8 cellular contexts compared by ENCODE assay signal in genomic region chr5:135493406-135494180, GRCh38. TPM values are rescaled to one million over a fixed set of nuclear protein-coding genes. Genes with fewer than 3 reads are reported as not detected.
DNase-seq lines count a peak whose midpoint lies in the region; ATAC-seq and TF ChIP-seq lines count a peak whose summit lies in the region.
"Had no signal": no experiment of that assay in that cellular context is flagged by ENCODE, and none has a peak within 500 bp of the region (broad histone marks: within the 10 kb centered on the region; RNA-seq: fewer than 3 reads in every experiment).

No MANE protein-coding gene starts in this region.

- H3K4me1 ChIP-seq in SJSA1 (replicated peaks) (peaks cover 46% of the 10 kb centered on the region), mucosa of descending colon (ENCODE audit: low read depth) (peaks cover 3% of the 10 kb centered on the region)

- H3K4me3 ChIP-seq in SJSA1 (no peak overlapping the region), fibroblast of mammary gland (ENCODE audit: control insufficient read depth, low read depth, low read length) (no peak overlapping the region), mucosa of descending colon (no peak overlapping the region)

- H3K36me3 Mint-ChIP-seq in HFFc6 (ENCODE audit: low read depth) (no peaks in the 10 kb centered on the region), type B pancreatic cell (peaks cover 3% of the 10 kb centered on the region)

- intact Hi-C loops in mucosa of descending colon (cut with DNase I, micrococcal nuclease) = no loop called here

- peak; percentile 89 for DNase-seq in HFFc6
- DNase-seq in SJSA1 (ENCODE audit: low read depth in 1 of 2, low spot score in 2 of 2) = peak; percentile 86 to 91
- peak; percentile 92 for DNase-seq in fibroblast of mammary gland (ENCODE audit: low read depth)
- peak; percentile 29 for DNase-seq in type B pancreatic cell (ENCODE audit: extremely low spot score, unreplicated experiment)
- DNase-seq in mucosa of descending colon = no peak
- DNase-seq: activated CD4-positive, alpha-beta T cell treated with anti-CD3 and anti-CD28 coated beads for 48 hours had no signal

- peak overlapping the region; percentile 94 for H3K27ac ChIP-seq in SJSA1

- H3K4me3 Mint-ChIP-seq in HFFc6 = peak overlapping the region; percentile 57
- H3K4me3 Mint-ChIP-seq in type B pancreatic cell = no peak overlapping the region

- H3K9me3 Mint-ChIP-seq in HFFc6 (0 out of 2 replicates have a peak, but pooled peaks cover 4% of the 10 kb centered on the region), type B pancreatic cell (peaks cover 6% of the 10 kb centered on the region)

- H3K9me3 ChIP-seq in SJSA1 (replicated peaks) = no peaks in the 10 kb centered on the region
- H3K9me3 ChIP-seq in mucosa of descending colon = no peaks in the 10 kb centered on the region

- peak overlapping the region; percentile 95 for H3K27ac Mint-ChIP-seq in HFFc6
- no peak overlapping the region for H3K27ac Mint-ChIP-seq in type B pancreatic cell

- no peak for TF ChIP-seq CTCF in HFFc6 (IDR thresholded peaks at IDR 0.05)
- TF ChIP-seq CTCF in fibroblast of mammary gland (conservative IDR thresholded peaks at IDR 0.05; ENCODE audit: control insufficient read depth, insufficient read depth, low read depth, low read length) = no peak
- no peak for TF ChIP-seq CTCF in type B pancreatic cell (conservative IDR thresholded peaks at IDR 0.05)
- no peak for TF ChIP-seq CTCF in mucosa of descending colon (IDR thresholded peaks at IDR 0.05)

- H3K36me3 ChIP-seq in SJSA1 = no peaks in the 10 kb centered on the region
- no peaks in the 10 kb centered on the region for H3K36me3 ChIP-seq in mucosa of descending colon (ENCODE audit: low read depth)

- ATAC-seq in mucosa of descending colon (no peak), HG03342 (IDR thresholded peaks at IDR 0.05; ENCODE audit: unreplicated experiment) (no peak), GM18502 (IDR thresholded peaks at IDR 0.05; ENCODE audit: poor library complexity, unreplicated experiment) (no peak)

- peaks cover 12% of the 10 kb centered on the region for H3K27me3 Mint-ChIP-seq in HFFc6 (ENCODE audit: insufficient read depth)
- peaks cover 85% of the 10 kb centered on the region for H3K27me3 Mint-ChIP-seq in type B pancreatic cell

- H3K27me3 ChIP-seq in SJSA1 (replicated peaks) = no peaks in the 10 kb centered on the region

- H3K4me1 Mint-ChIP-seq in HFFc6 (ENCODE audit: low read depth) (peaks cover 37% of the 10 kb centered on the region), type B pancreatic cell (ENCODE audit: unreplicated experiment) (peaks cover 25% of the 10 kb centered on the region)

RNA-seq across cellular contexts. Expression of gene TIFAB, which starts 41.4 kb away (rescaled TPM):
- total RNA-seq in HFFc6 (2021; fragmentation: NEBNext Ultra II Directional; extraction: Animal tissue kit (Norgen Biotek cat#: 25700)) = not detected
- not detected in 2 replicates for total RNA-seq in SJSA1 (2014; rRNA removed; shearing (Covaris generic))
- total RNA-seq in type B pancreatic cell (ENCODE audit: low replicate concordance) (not detected in 2 replicates), mucosa of descending colon (under 1 TPM; 0.28 to 0.36 (median 0.29) TPM)

RNA-seq across cellular contexts. Expression of gene NEUROG1, which starts 42.2 kb away (rescaled TPM):
- not detected for total RNA-seq in HFFc6 (2021; fragmentation: NEBNext Ultra II Directional; extraction: Animal tissue kit (Norgen Biotek cat#: 25700))
- not detected in 2 replicates for total RNA-seq in SJSA1 (2014; rRNA removed; shearing (Covaris generic))
- total RNA-seq in type B pancreatic cell (ENCODE audit: low replicate concordance) (3.7 TPM in 1 of 2 replicates, not detected in the other), mucosa of descending colon (not detected)

RNA-seq across cellular contexts. Expression of gene DCANP1, which starts 46.4 kb away (rescaled TPM):
- not detected for total RNA-seq in HFFc6 (2021; fragmentation: NEBNext Ultra II Directional; extraction: Animal tissue kit (Norgen Biotek cat#: 25700))
- not detected in 2 replicates for total RNA-seq in SJSA1 (2014; rRNA removed; shearing (Covaris generic))
- total RNA-seq in type B pancreatic cell (ENCODE audit: low replicate concordance) = not detected in 2 replicates
- not detected for total RNA-seq in mucosa of descending colon

Comparison
In these comparisons a context has a peak if more than half of its experiments do, and no peak if none do; other contexts are left out.
1. DNase-seq: peak in HFFc6 (single experiment), SJSA1 (2 of 2), fibroblast of mammary gland (single experiment) and type B pancreatic cell (single experiment); none in mucosa of descending colon (0 of 3).